Comparison of ENCODE assay signal across 1 cellular context in genomic region chr1:235911300-235911662, GRCh38.
TF ChIP-seq lines count a peak whose summit lies in the region.

No MANE protein-coding gene starts in this region.

TF ChIP-seq in HCT116, 20 proteins besides CTCF, POLR2A, EP300 and RAD21 (continued from another document):
- no peak for TF ChIP-seq YY1 (IDR thresholded peaks at IDR 0.05; ENCODE audit: extremely low read depth, insufficient replicate concordance, low read depth, low read length)
- no peak for TF ChIP-seq CEBPB (IDR thresholded peaks at IDR 0.05; ENCODE audit: low read depth)
- TF ChIP-seq EZH2 (IDR thresholded peaks at IDR 0.05): no peak
- TF ChIP-seq EZH2phosphoT487 (IDR thresholded peaks at IDR 0.05; ENCODE audit: borderline replicate concordance): no peak
- TF ChIP-seq FOSL1 (IDR thresholded peaks at IDR 0.05; ENCODE audit: low read depth): no peak
- no peak for TF ChIP-seq ZFX (IDR thresholded peaks at IDR 0.05)
- no peak for TF ChIP-seq JUND (IDR thresholded peaks at IDR 0.05)
- no peak for TF ChIP-seq POLR2AphosphoS5 (IDR thresholded peaks at IDR 0.05; ENCODE audit: low read depth, low read length)
TF ChIP-seq in HCT116: peak in this region for 0.
